ENCODE assay signal across 29 cellular contexts in the genomic region with DNA sequence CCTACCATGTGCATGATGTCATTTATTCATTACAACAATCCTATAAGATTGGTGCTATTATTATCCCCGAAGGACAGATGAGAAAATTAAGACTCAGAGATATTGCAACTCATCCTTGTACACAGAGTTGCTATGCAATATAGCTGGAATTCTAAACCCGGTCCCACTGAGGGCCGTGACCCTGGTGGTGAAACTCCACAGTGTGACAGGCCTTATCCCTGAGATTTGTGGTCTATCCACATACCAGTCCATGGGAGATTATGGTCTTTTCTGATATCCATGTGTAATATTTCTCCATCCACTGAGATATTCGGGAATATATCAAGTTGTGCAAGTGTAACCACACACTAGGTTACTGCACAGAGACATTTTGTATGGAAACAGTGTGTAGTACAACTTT.
"Had no signal": no experiment of that assay in that cellular context is flagged by ENCODE, and none has a peak within 500 bp of the region (broad histone marks: within the 10 kb centered on the region; RNA-seq: fewer than 3 reads in every experiment).

No MANE protein-coding gene starts in this region.

- DNase-seq: activated B cell treated with CpG ODN at 0.5 μM for 24 hours; activated CD4-positive, alpha-beta memory T cell treated with anti-CD3 and anti-CD28 coated beads for 36 hours; activated CD4-positive, alpha-beta T cell treated with anti-CD3 and anti-CD28 coated beads for 4 hours; activated CD4-positive, alpha-beta T cell treated with anti-CD3 and anti-CD28 coated beads, Interleukin-2, amount 10 ng/mL, durations not matched to agents 24 days and 14 days; activated CD4-positive, alpha-beta T cell treated with anti-CD3 and anti-CD28 coated beads, Interleukin-2, amount 50 U/mL, for 1 hour; activated CD4-positive, alpha-beta T cell treated with anti-CD3 and anti-CD28 coated beads, Interleukin-2, amount 50 U/mL, for 4 hours; activated CD4-positive, CD25-positive, alpha-beta regulatory T cell treated with anti-CD3 and anti-CD28 coated beads, Interleukin-2, amount 50 U/mL, for 72 hours; activated CD8-positive, alpha-beta memory T cell treated with anti-CD3 and anti-CD28 coated beads, Interleukin-2, amount 50 U/mL, for 4 hours; activated CD8-positive, alpha-beta T cell treated with anti-CD3 and anti-CD28 coated beads for 36 hours; activated effector memory CD4-positive, alpha-beta T cell treated with anti-CD3 and anti-CD28 coated beads, Interleukin-2, amount 50 U/mL, for 16 hours; activated gamma-delta T cell treated with Interleukin-2 at 50 U/mL for 16 hours; activated naive CD4-positive, alpha-beta T cell; activated naive CD4-positive, alpha-beta T cell treated with anti-CD3 and anti-CD28 coated beads for 36 hours; activated naive CD8-positive, alpha-beta T cell treated with anti-CD3 and anti-CD28 coated beads, Interleukin-2, amount 10 ng/mL, durations not matched to agents 7 days and 5 days; activated naive CD8-positive, alpha-beta T cell treated with anti-CD3 and anti-CD28 coated beads, Interleukin-2, amount 50 U/mL, for 24 hours; activated T-cell treated with anti-CD3 and anti-CD28 coated beads for 4 hours; activated T-cell treated with anti-CD3 and anti-CD28 coated beads, Interleukin-2, amount 50 U/mL, for 1 hour; activated T-cell treated with anti-CD3 and anti-CD28 coated beads, Interleukin-2, amount 50 U/mL, for 4 hours; activated T-cell treated with anti-CD3 and anti-CD28 coated beads, Interleukin-2, amount 50 U/mL, for 72 hours; amniotic stem cell; aorta; cerebellar nuclear complex; T-helper 1 cell; T-helper 2 cell; T-helper 9 cell had no signal

- H3K27me3 ChIP-seq: cardiac muscle cell had no signal

- H3K36me3 ChIP-seq: cardiac muscle cell had no signal

- H3K4me3 ChIP-seq: cardiac muscle cell had no signal

- FAIRE-seq: bronchial epithelial cell, TTC549 had no signal

- H3K27ac ChIP-seq: cardiac muscle cell, VCaP had no signal
